Comparison of ENCODE assay signal across 27 cellular contexts in genomic region chr16:24132048-24132796, GRCh38.
"Had no signal": no experiment of that assay in that cellular context is flagged by ENCODE, and none has a peak within 500 bp of the region (broad histone marks: within the 10 kb centered on the region; RNA-seq: fewer than 3 reads in every experiment).

No MANE protein-coding gene starts in this region.

- H3K9me3 ChIP-seq: gastroesophageal sphincter, right atrium auricular region, suprapubic skin, tibial artery had no signal

- H3K9me3 Mint-ChIP-seq: activated naive CD8-positive, alpha-beta T cell treated with anti-CD3 and anti-CD28 coated beads, Interleukin-2, amount 10 ng/mL, durations not matched to agents 7 days and 5 days; effector memory CD8-positive, alpha-beta T cell; mesothelial cell of epicardium; naive B cell; neural crest cell; T-helper 1 cell treated with Interleukin-12 subunit alpha and Interleukin-12 subunit beta and Interleukin-4 antibody, amounts not matched to agents 30 μg/mL and 1 μg/mL, for 36 hours had no signal

- H3K79me2 ChIP-seq: parathyroid adenoma had no signal

- DNase-seq: activated CD4-positive, CD25-positive, alpha-beta regulatory T cell treated with anti-CD3 and anti-CD28 coated beads, Interleukin-2, amount 50 U/mL, for 72 hours; activated naive CD8-positive, alpha-beta T cell treated with anti-CD3 and anti-CD28 coated beads, Interleukin-2, amount 10 ng/mL, durations not matched to agents 7 days and 5 days; activated T-cell treated with anti-CD3 and anti-CD28 coated beads for 4 hours; amniotic stem cell; brain microvascular endothelial cell; cortex of kidney; effector memory CD8-positive, alpha-beta T cell; hippocampal formation; kidney; left colon; mammary epithelial cell; naive B cell; occipital lobe; stimulated activated CD4-positive, alpha-beta T cell treated with anti-CD3 and anti-CD28 coated beads, Interleukin-15, amount 100 ng/mL, for 24 hours; stimulated activated CD4-positive, alpha-beta T cell treated with anti-CD3 and anti-CD28 coated beads, Interleukin-2, amount 100 ng/mL, for 24 hours; stimulated activated naive CD4-positive, alpha-beta T cell; SW 1271; T-helper 9 cell; tibial artery had no signal

- H3K36me3 ChIP-seq: brain microvascular endothelial cell, gastroesophageal sphincter, right atrium auricular region, suprapubic skin, tibial artery had no signal

- H3K27ac Mint-ChIP-seq: activated naive CD8-positive, alpha-beta T cell treated with anti-CD3 and anti-CD28 coated beads, Interleukin-2, amount 10 ng/mL, durations not matched to agents 7 days and 5 days; mesothelial cell of epicardium; T-helper 1 cell treated with Interleukin-12 subunit alpha and Interleukin-12 subunit beta and Interleukin-4 antibody, amounts not matched to agents 30 μg/mL and 1 μg/mL, for 36 hours had no signal

- H3K36me3 Mint-ChIP-seq: mesothelial cell of epicardium had no signal

- H3K27ac ChIP-seq: brain microvascular endothelial cell, gastroesophageal sphincter, parathyroid adenoma, right atrium auricular region, suprapubic skin, tibial artery, VCaP had no signal

- H3K27me3 Mint-ChIP-seq: activated naive CD8-positive, alpha-beta T cell treated with anti-CD3 and anti-CD28 coated beads, Interleukin-2, amount 10 ng/mL, durations not matched to agents 7 days and 5 days; effector memory CD8-positive, alpha-beta T cell; naive B cell had no signal

- H3K4me1 ChIP-seq: gastroesophageal sphincter, parathyroid adenoma, right atrium auricular region, suprapubic skin, tibial artery had no signal

- H2AFZ ChIP-seq: parathyroid adenoma had no signal

- H3K27me3 ChIP-seq: brain microvascular endothelial cell, gastroesophageal sphincter, right atrium auricular region, suprapubic skin, tibial artery had no signal

- H3K4me3 Mint-ChIP-seq: activated naive CD8-positive, alpha-beta T cell treated with anti-CD3 and anti-CD28 coated beads, Interleukin-2, amount 10 ng/mL, durations not matched to agents 7 days and 5 days; effector memory CD8-positive, alpha-beta T cell; mesothelial cell of epicardium; naive B cell; neural crest cell; T-helper 1 cell treated with Interleukin-12 subunit alpha and Interleukin-12 subunit beta and Interleukin-4 antibody, amounts not matched to agents 30 μg/mL and 1 μg/mL, for 36 hours had no signal

- H3K4me3 ChIP-seq: gastroesophageal sphincter, right atrium auricular region, suprapubic skin, tibial artery had no signal

- ATAC-seq: effector memory CD8-positive, alpha-beta T cell; gastroesophageal sphincter; left colon had no signal
